ENCODE assay signal across 10 cellular contexts in genomic region chr14:101992708-101993107, GRCh38. TPM values are rescaled to one million over a fixed set of nuclear protein-coding genes. Genes with fewer than 3 reads are reported as not detected.
DNase-seq lines count a peak whose midpoint lies in the region; ATAC-seq and TF ChIP-seq lines count a peak whose summit lies in the region.
"Had no signal": no experiment of that assay in that cellular context is flagged by ENCODE, and none has a peak within 500 bp of the region (broad histone marks: within the 10 kb centered on the region; RNA-seq: fewer than 3 reads in every experiment).

No MANE protein-coding gene starts in this region.

- TF ChIP-seq CTCF in GM13976 (IDR thresholded peaks at IDR 0.05; ENCODE audit: borderline replicate concordance, control extremely low read depth, extremely low read depth, insufficient read depth, missing control alignments) (peak; percentile 39), chondrocyte (IDR thresholded peaks at IDR 0.05) (no peak), prostate gland (IDR thresholded peaks at IDR 0.05) (no peak), colonic mucosa (IDR thresholded peaks at IDR 0.05) (no peak)

- in situ Hi-C loops in GM13976 (cut with MboI; ENCODE audit: low sequenced_read_pairs, unreplicated experiment): no loop called here

- no peaks in the 10 kb centered on the region for H3K9me3 Mint-ChIP-seq in chondrocyte (ENCODE audit: low read depth)

- 88% methylated on average over 7 of the region's 7 CpGs for WGBS in prostate gland

- H3K4me3 ChIP-seq in prostate gland: no peak overlapping the region
- no peak overlapping the region for H3K4me3 ChIP-seq in colonic mucosa

- H3K27ac Mint-ChIP-seq in chondrocyte (ENCODE audit: unreplicated experiment): peak overlapping the region; percentile 56

- no peaks in the 10 kb centered on the region for H3K27me3 Mint-ChIP-seq in chondrocyte (ENCODE audit: low read depth)

- no peaks in the 10 kb centered on the region for H3K4me1 ChIP-seq in prostate gland (replicated peaks)
- H3K4me1 ChIP-seq in colonic mucosa: no peaks in the 10 kb centered on the region

- H3K4me1 Mint-ChIP-seq in chondrocyte (ENCODE audit: low read depth): no peaks in the 10 kb centered on the region

- H3K36me3 Mint-ChIP-seq in chondrocyte (ENCODE audit: low read depth): peaks cover 68% of the 10 kb centered on the region

- H3K36me3 ChIP-seq in prostate gland (peaks cover 18 to 41% of the 10 kb centered on the region in 2 donors), colonic mucosa (peaks cover 36% of the 10 kb centered on the region)

- H3K9me3 ChIP-seq in prostate gland: no peaks in the 10 kb centered on the region
- H3K9me3 ChIP-seq in colonic mucosa: no peaks in the 10 kb centered on the region

- no peak overlapping the region for H3K9ac ChIP-seq in colonic mucosa (ENCODE audit: low read depth in 2 of 2, low read length in 2 of 2)

- no peak overlapping the region for H3K4me3 Mint-ChIP-seq in chondrocyte (ENCODE audit: unreplicated experiment)

- H3K27me3 ChIP-seq in prostate gland (replicated peaks; ENCODE audit: insufficient read depth) (no peaks in the 10 kb centered on the region), colonic mucosa (no peaks in the 10 kb centered on the region)

- peak; percentile 69 for DNase-seq in GM13976 (ENCODE audit: low spot score)
- DNase-seq in chondrocyte (ENCODE audit: low spot score): no peak
- no peak for DNase-seq in prostate gland (ENCODE audit: low spot score)
- DNase-seq in HuH-7 (ENCODE audit: low spot score): no peak
- DNase-seq in colonic mucosa: no peak
- no peak for DNase-seq in NCI-H345 treated with DMSO at 0.1 percent for 48 hours (lab: John Stamatoyannopoulos, UW; ENCODE audit: unreplicated experiment)
- DNase-seq: activated effector memory CD4-positive, alpha-beta T cell treated with Interleukin-2 at 50 U/mL for 16 hours; NCI-H446 had no signal

- TF ChIP-seq POLR2A in prostate gland (IDR thresholded peaks at IDR 0.05): no peak

- H3K27ac ChIP-seq in prostate gland (no peak overlapping the region), colonic mucosa (no peak overlapping the region)

- ATAC-seq in GM19467 (IDR thresholded peaks at IDR 0.05; ENCODE audit: unreplicated experiment) (peak; percentile 66), HG03354 (IDR thresholded peaks at IDR 0.05; ENCODE audit: poor library complexity, severe bottlenecking, unreplicated experiment) (peak; percentile 87)

- intact Hi-C loops in prostate gland (cut with DNase I): no loop called here
- intact Hi-C loops in colonic mucosa (cut with DNase I): no loop called here

RNA-seq across cellular contexts. Expression of gene DYNC1H1, which starts 28.3 kb away (rescaled TPM):
- total RNA-seq in chondrocyte: 718 to 842 TPM (median 735 TPM) in 3 replicates
- total RNA-seq in prostate gland: 100 to 1,000 TPM; 366 to 616 TPM
- 100 to 1,000 TPM; 345 to 359 TPM for total RNA-seq in colonic mucosa
